In the genomic region with DNA sequence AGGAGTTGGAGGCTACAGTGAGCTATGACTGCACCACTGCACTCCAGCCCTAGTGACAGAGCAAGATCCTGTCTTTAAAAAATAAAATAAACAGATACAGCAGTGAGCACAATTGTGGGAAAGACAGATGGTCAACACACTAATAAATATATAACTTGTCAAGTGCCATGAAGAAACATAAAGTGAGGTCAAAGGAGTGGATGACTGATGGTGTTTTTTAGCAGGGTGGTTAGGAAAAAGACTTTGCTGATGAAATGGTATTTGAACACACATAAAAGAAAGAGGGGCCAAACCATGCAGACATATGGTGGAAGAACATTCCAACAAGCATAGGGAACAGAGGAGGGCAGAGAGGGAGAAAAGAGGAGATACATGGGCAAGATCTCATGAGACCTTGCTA, we compare ENCODE assay signal across 19 cellular contexts.
"Had no signal": no experiment of that assay in that cellular context is flagged by ENCODE, and none has a peak within 500 bp of the region (broad histone marks: within the 10 kb centered on the region; RNA-seq: fewer than 3 reads in every experiment).

No MANE protein-coding gene starts in this region.

- H3K27ac ChIP-seq: colonic mucosa, esophagus muscularis mucosa, foreskin keratinocyte, gastroesophageal sphincter, heart left ventricle, hepatocyte, left lung, lower lobe of right lung had no signal

- H3K4me1 Mint-ChIP-seq: endodermal cell had no signal

- H3K27ac Mint-ChIP-seq: dendritic cell treated with granulocyte-macrophage colony-stimulating factor and Interleukin-4, amounts not matched to agents 40 ng/mL and 50 ng/mL, for 4 days; effector memory CD8-positive, alpha-beta T cell; endodermal cell; mesothelial cell of epicardium had no signal

- H3K9me3 Mint-ChIP-seq: dendritic cell treated with granulocyte-macrophage colony-stimulating factor and Interleukin-4, amounts not matched to agents 40 ng/mL and 50 ng/mL, for 4 days; endodermal cell had no signal

- H3K4me3 ChIP-seq: colonic mucosa, esophagus muscularis mucosa, gastroesophageal sphincter, heart left ventricle, hepatocyte, left lung, lower lobe of right lung, mucosa of descending colon had no signal

- ATAC-seq: effector memory CD8-positive, alpha-beta T cell; foreskin keratinocyte; gastroesophageal sphincter; left cardiac atrium; left lung; left ventricle myocardium superior; lower lobe of right lung; mucosa of descending colon had no signal

- H3K36me3 Mint-ChIP-seq: mesothelial cell of epicardium had no signal

- H3K36me3 ChIP-seq: colonic mucosa, esophagus muscularis mucosa, gastroesophageal sphincter, heart left ventricle, left lung, lower lobe of right lung had no signal

- H3K27me3 Mint-ChIP-seq: effector memory CD8-positive, alpha-beta T cell had no signal

- DNase-seq: colonic mucosa; cortex of kidney; effector CD8-positive, alpha-beta T cell; effector memory CD8-positive, alpha-beta T cell; endodermal cell; foreskin keratinocyte; heart left ventricle; left cardiac atrium; left lung; left ventricle myocardium superior; lower lobe of right lung; mesenchymal stem cell; mucosa of descending colon; naive B cell had no signal

- H3K4me3 Mint-ChIP-seq: dendritic cell treated with granulocyte-macrophage colony-stimulating factor and Interleukin-4, amounts not matched to agents 40 ng/mL and 50 ng/mL, for 4 days; effector memory CD8-positive, alpha-beta T cell; endodermal cell; mesothelial cell of epicardium had no signal

- H3K27me3 ChIP-seq: colonic mucosa, esophagus muscularis mucosa, foreskin keratinocyte, gastroesophageal sphincter, hepatocyte, left lung had no signal
